In the genomic region with DNA sequence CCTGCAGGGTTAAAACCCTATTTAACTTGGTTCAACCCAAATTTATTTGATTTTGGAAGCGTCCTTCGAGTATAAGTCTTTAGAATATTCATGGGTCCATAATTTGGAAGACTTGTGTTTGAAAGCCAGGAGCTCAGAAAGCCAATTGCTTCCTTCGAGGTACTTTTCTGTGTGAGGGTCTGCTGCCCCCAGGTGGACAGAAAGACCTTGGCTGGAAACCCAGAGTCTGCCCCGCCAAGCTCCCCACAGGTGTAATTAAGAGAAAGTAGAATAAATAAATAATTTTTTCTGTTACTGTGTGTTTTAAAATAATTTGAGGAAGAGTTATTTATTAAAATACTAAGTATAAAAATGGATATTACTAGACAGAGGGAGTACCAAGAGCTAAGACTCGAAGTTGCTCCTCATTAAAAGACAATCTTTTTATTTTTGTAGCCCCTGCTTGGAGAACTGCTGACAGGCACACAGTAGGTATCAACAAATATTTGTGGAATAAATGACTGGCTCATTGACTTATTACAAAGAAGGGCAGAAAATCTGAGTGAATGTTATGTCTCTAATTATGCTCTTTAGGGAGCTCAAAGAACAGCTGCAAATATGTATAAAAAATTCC, we compare ENCODE assay signal across 1 cellular context.
TF ChIP-seq lines count a peak whose summit lies in the region.

No MANE protein-coding gene starts in this region.

TF ChIP-seq in HepG2, 621 proteins besides CTCF, POLR2A, EP300 and RAD21 (continued from another document):
- no peak for TF ChIP-seq ZNF784 (CRISPR knock-in tag; IDR thresholded peaks at IDR 0.05; ENCODE audit: borderline replicate concordance)
- TF ChIP-seq ZNF333 (CRISPR knock-in tag; IDR thresholded peaks at IDR 0.05; ENCODE audit: borderline replicate concordance): no peak
- peak; percentile 71 for TF ChIP-seq STAG1 (CRISPR knock-in tag; IDR thresholded peaks at IDR 0.05)
TF ChIP-seq in HepG2: peak in this region for 2.
